9 cellular contexts compared by ENCODE assay signal in genomic region chr14:91872517-91873470, GRCh38. TPM values are rescaled to one million over a fixed set of nuclear protein-coding genes. Genes with fewer than 3 reads are reported as not detected.
A peak's percentile ranks its signal among the peaks of the same experiment; 100 is the strongest.
DNase-seq lines count a peak whose midpoint lies in the region; ATAC-seq, FAIRE-seq and TF ChIP-seq lines count a peak whose summit lies in the region.
"Had no signal": no experiment of that assay in that cellular context is flagged by ENCODE, and none has a peak within 500 bp of the region (broad histone marks: within the 10 kb centered on the region; RNA-seq: fewer than 3 reads in every experiment).

No MANE protein-coding gene starts in this region.

- POLR2A ChIA-PET in GM12878 (lab: Charles Lee) = no interaction called here

- RAD21 ChIA-PET in GM12878 (lab: Charles Lee; ENCODE audit: unreplicated experiment) = no interaction called here

- peaks cover 28% of the 10 kb centered on the region for H3K4me1 ChIP-seq in GM12878 (ENCODE audit: control insufficient read depth, insufficient read depth, low read length)

- no peaks in the 10 kb centered on the region for H4K20me1 ChIP-seq in GM12878 (ENCODE audit: control insufficient read depth, insufficient read depth)

- in situ Hi-C loops in GM12878 (cut with MboI) = no loop called here

- H3K4me3 ChIP-seq in GM12878 = no peak overlapping the region

- H3K27ac ChIP-seq in GM12878 (ENCODE audit: control insufficient read depth, insufficient read depth) = 0 out of 2 replicates have a peak overlapping the region, but pooled peaks have one; percentile 7

- no peak for TF ChIP-seq POLR2A in GM12878 (IDR thresholded peaks at IDR 0.05; ENCODE audit: low read depth, low read length)

- ATAC-seq in GM21786 (IDR thresholded peaks at IDR 0.05; ENCODE audit: unreplicated experiment) = peak; percentile 4
- ATAC-seq in GM12878 = peak; percentile 21
- ATAC-seq in HG03280 (IDR thresholded peaks at IDR 0.05; ENCODE audit: unreplicated experiment) = no peak

- no peak for FAIRE-seq in GM12878 (lab: Jason Lieb, UNC)
- FAIRE-seq: islet of Langerhans had no signal

- H3K27me3 ChIP-seq in GM12878 (replicated peaks in 1 of 2; ENCODE audit: control insufficient read depth in 2 of 2, insufficient read depth in 2 of 2, low read length in 1 of 2) = no peaks in the 10 kb centered on the region

- no peaks in the 10 kb centered on the region for H3K36me3 ChIP-seq in GM12878 (ENCODE audit: control insufficient read depth in 2 of 2, insufficient read depth in 2 of 2, low read length in 1 of 2)

- SMC1A ChIA-PET in GM12878 (lab: Charles Lee; ENCODE audit: uncharacterized antibody, unreplicated experiment) = interaction anchor here (1.4 kb wide), 1 partner anchor 37 kb away, joined by 3 read pairs; no protein-coding TSS in a partner anchor

- 13% methylated on average over 15 of the region's 15 CpGs for WGBS in GM12878 (ENCODE audit: insufficient coverage, insufficient replicate concordance, low lambda C conversion rate, missing lambda C conversion rate)

- no peak for TF ChIP-seq EP300 in GM12878 (IDR thresholded peaks at IDR 0.05; ENCODE audit: borderline replicate concordance in 1 of 2, control insufficient read depth in 1 of 2, low read depth in 2 of 2, low read length in 2 of 2)

- no TSS peak for BruUV-seq in GM12878 (replicated peaks; lab: Mats Ljungman, UMichigan)

- TF ChIP-seq RAD21 in GM12878 (IDR thresholded peaks at IDR 0.05; ENCODE audit: insufficient read depth, low read depth, low read length) = no peak

- intact Hi-C loops in GM12878 (cut with micrococcal nuclease; ENCODE audit: unreplicated experiment) = no loop called here

- no peak for TF ChIP-seq CTCF in GM12878 (IDR thresholded peaks at IDR 0.05 in 2 of 3, conservative IDR thresholded peaks at IDR 0.05 in 1 of 3; ENCODE audit: control insufficient read depth in 2 of 3, extremely low read depth in 1 of 3, insufficient read depth in 1 of 3, low read depth in 3 of 3, low read length in 3 of 3)

- H3K9me3 ChIP-seq in GM12878 (replicated peaks; ENCODE audit: control insufficient read depth, insufficient read depth, low read length) = no peaks in the 10 kb centered on the region; the same call in 2 of the 3 replicates

- H3K79me2 ChIP-seq in GM12878 (ENCODE audit: control insufficient read depth, insufficient read depth, low read length) = no peaks in the 10 kb centered on the region

- H3K9ac ChIP-seq in GM12878 (ENCODE audit: control insufficient read depth, insufficient read depth, low read length) = no peak overlapping the region

- peak overlapping the region; percentile 28; the same call in 1 of the 2 replicates for H2AFZ ChIP-seq in GM12878 (ENCODE audit: control insufficient read depth, low read depth, low read length)

- CTCF ChIA-PET in GM12878 (lab: Yijun Ruan, JAX) = no interaction called here

- peak overlapping the region; percentile 41 for H3K4me2 ChIP-seq in GM12878 (ENCODE audit: control insufficient read depth, insufficient read depth)

- DNase-seq in DMS53 treated with DMSO at 0.1 percent for 48 hours (lab: John Stamatoyannopoulos, UW; ENCODE audit: unreplicated experiment) (peak; percentile 7), NCI-H2196 treated with DMSO at 0.1 percent for 48 hours (lab: John Stamatoyannopoulos, UW; ENCODE audit: unreplicated experiment) (peak; percentile 56), GM12878 (ENCODE audit: low read depth, low spot score) (no peak), mesenteric fat pad (ENCODE audit: low spot score) (peak; percentile 89), foreskin melanocyte (no peak), GDM1 (lab: John Stamatoyannopoulos, UW) (no peak)

TF ChIP-seq in GM12878, 131 proteins besides CTCF, POLR2A, EP300 and RAD21 (continues in another document):
- TF ChIP-seq DPF2 (IDR thresholded peaks at IDR 0.05) = no peak; the same call in 1 of the 2 replicates
- TF ChIP-seq NR2F1 (conservative IDR thresholded peaks at IDR 0.05) = no peak
- no peak for TF ChIP-seq GATAD2B (conservative IDR thresholded peaks at IDR 0.05; ENCODE audit: low read depth)
- TF ChIP-seq, protein P1, sequence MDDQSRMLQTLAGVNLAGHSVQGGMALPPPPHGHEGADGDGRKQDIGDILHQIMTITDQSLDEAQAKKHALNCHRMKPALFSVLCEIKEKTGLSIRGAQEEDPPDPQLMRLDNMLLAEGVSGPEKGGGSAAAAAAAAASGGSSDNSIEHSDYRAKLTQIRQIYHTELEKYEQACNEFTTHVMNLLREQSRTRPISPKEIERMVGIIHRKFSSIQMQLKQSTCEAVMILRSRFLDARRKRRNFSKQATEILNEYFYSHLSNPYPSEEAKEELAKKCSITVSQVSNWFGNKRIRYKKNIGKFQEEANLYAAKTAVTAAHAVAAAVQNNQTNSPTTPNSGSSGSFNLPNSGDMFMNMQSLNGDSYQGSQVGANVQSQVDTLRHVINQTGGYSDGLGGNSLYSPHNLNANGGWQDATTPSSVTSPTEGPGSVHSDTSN (IDR thresholded peaks at IDR 0.05; ENCODE audit: insufficient replicate concordance, low read depth, low read length) = no peak
- no peak for TF ChIP-seq ZNF217 (IDR thresholded peaks at IDR 0.05)
- TF ChIP-seq CEBPZ (IDR thresholded peaks at IDR 0.05; ENCODE audit: low read depth, low read length) = no peak
- no peak for TF ChIP-seq KDM1A (IDR thresholded peaks at IDR 0.05; ENCODE audit: borderline replicate concordance)
- TF ChIP-seq, protein P2, sequence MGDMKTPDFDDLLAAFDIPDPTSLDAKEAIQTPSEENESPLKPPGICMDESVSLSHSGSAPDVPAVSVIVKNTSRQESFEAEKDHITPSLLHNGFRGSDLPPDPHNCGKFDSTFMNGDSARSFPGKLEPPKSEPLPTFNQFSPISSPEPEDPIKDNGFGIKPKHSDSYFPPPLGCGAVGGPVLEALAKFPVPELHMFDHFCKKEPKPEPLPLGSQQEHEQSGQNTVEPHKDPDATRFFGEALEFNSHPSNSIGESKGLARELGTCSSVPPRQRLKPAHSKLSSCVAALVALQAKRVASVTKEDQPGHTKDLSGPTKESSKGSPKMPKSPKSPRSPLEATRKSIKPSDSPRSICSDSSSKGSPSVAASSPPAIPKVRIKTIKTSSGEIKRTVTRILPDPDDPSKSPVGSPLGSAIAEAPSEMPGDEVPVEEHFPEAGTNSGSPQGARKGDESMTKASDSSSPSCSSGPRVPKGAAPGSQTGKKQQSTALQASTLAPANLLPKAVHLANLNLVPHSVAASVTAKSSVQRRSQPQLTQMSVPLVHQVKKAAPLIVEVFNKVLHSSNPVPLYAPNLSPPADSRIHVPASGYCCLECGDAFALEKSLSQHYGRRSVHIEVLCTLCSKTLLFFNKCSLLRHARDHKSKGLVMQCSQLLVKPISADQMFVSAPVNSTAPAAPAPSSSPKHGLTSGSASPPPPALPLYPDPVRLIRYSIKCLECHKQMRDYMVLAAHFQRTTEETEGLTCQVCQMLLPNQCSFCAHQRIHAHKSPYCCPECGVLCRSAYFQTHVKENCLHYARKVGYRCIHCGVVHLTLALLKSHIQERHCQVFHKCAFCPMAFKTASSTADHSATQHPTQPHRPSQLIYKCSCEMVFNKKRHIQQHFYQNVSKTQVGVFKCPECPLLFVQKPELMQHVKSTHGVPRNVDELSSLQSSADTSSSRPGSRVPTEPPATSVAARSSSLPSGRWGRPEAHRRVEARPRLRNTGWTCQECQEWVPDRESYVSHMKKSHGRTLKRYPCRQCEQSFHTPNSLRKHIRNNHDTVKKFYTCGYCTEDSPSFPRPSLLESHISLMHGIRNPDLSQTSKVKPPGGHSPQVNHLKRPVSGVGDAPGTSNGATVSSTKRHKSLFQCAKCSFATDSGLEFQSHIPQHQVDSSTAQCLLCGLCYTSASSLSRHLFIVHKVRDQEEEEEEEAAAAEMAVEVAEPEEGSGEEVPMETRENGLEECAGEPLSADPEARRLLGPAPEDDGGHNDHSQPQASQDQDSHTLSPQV (IDR thresholded peaks at IDR 0.05) = no peak

RNA-seq across cellular contexts. Expression of gene TC2N, which starts 5.5 kb away (rescaled TPM):
- 8.2 and 8.3 TPM in 2 replicates for total RNA-seq in GM12878 (2013; cell fraction: nucleolus; rRNA removed)
- total RNA-seq in GM12878 (2014; rRNA removed) (0.23 and 0.49 TPM in 2 replicates), GM12878 (2014; rRNA removed; fragmentation: Illumina TruSeq; extraction: Trizol) (0.74 and 0.76 TPM in 2 replicates), GM12878 (2021) (1.4 and 1.6 TPM in 2 replicates), mesenteric fat pad (19.0 TPM)
- 0.58 TPM for polyA plus RNA-seq in GM12878 (2011; ENCODE audit: low read depth)
- polyA plus RNA-seq in GM12878 (2011; rRNA removed) (0.65 and 1.1 TPM in 2 replicates), GM12878 (2014; fragmentation: Illumina TruSeq; extraction: Trizol) (0.71 and 1.2 TPM in 2 replicates), GM12878 (2014; fragmentation: Nextera tagmentation; extraction: Ambion mirVana) (under 1 TPM; 0.15 to 0.23 TPM), GM12878 (2014; rRNA removed) (0.38 and 0.49 TPM in 2 replicates), GM12878 (2016; fragmentation: Nextera tagmentation; extraction: Ambion mirVana) (under 1 TPM; 0.16 to 0.31 TPM)
- polyA plus RNA-seq in GM12878 (2011; cell fraction: cytosol; rRNA removed) = 0.20 and 0.39 TPM in 2 replicates
- 0.22 and 0.45 TPM in 2 replicates for polyA plus RNA-seq in GM12878 (2011; cell fraction: nucleus; rRNA removed)
- 0.54 and 1.7 TPM in 2 replicates for polyA plus RNA-seq in GM12878 (2012)
- polyA minus RNA-seq in GM12878 (2011; rRNA and poly(A)+ RNA removed) = 0.46 and 0.51 TPM in 2 replicates
- 1.2 TPM in 1 of 2 replicates, not detected in the other for polyA minus RNA-seq in GM12878 (2011; cell fraction: cytosol; rRNA and poly(A)+ RNA removed)
- 0.57 and 0.60 TPM in 2 replicates for polyA minus RNA-seq in GM12878 (2011; cell fraction: nucleus; rRNA and poly(A)+ RNA removed)

Comparison
In these comparisons a context has a peak if more than half of its experiments do, and no peak if none do; other contexts are left out.
1. DNase-seq: peak in DMS53 treated with DMSO at 0.1 percent for 48 hours (single experiment), NCI-H2196 treated with DMSO at 0.1 percent for 48 hours (single experiment) and mesenteric fat pad (single experiment); none in GM12878 (single experiment), foreskin melanocyte (single experiment) and GDM1 (single experiment).